ENCODE assay signal across 8 cellular contexts in the genomic region with DNA sequence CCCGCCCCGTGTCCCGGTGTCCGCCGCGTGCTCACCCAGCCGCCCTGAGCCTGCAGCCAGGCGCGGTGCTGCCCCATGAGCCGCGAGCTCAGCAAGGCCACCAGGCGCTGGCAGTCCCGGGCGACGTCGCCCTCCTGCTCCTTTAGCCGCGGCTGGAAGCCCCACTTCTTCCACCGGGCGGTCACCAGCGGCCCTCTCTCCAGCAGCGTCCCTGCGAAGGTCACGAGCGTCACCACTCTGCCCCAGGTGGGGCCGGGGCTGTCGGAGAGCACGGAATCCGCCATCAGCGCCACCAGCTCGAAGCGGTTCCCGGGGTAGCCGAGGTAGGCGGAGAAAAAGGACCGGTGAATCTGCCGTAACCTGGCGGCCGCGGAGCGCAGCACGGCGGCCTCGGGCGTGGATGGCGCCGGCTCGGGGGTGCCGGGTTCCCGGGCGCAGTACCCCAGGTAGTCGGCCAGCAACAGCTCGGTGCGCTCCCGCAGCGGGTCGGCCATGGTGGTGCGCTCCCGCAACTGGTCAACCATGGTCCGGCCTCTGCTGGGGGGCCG. TPM values are rescaled to one million over a fixed set of nuclear protein-coding genes. Genes with fewer than 3 reads are reported as not detected.
DNase-seq lines count a peak whose midpoint lies in the region; ATAC-seq and TF ChIP-seq lines count a peak whose summit lies in the region.

No MANE protein-coding gene starts in this region.

- peaks cover 8% of the 10 kb centered on the region; the same call in 1 of the 2 replicates for H3K27me3 ChIP-seq in GM23248 (replicated peaks; ENCODE audit: insufficient read depth)
- peaks cover 0 to 22% (median 0%) of the 10 kb centered on the region in 45 donors for H3K27me3 ChIP-seq in dorsolateral prefrontal cortex
- peaks cover 35% of the 10 kb centered on the region for H3K27me3 ChIP-seq in upper lobe of right lung

- H2AFZ ChIP-seq in GM23248, result peak overlapping the region; percentile 68

- POLR2A ChIA-PET in naive thymus-derived CD8-positive, alpha-beta T cell (lab: Charles Lee), result interaction anchor here (0.6 to 1.1 kb wide), 2 partner anchors 67 to 68 kb away, joined by 5 to 7 read pairs; no protein-coding TSS in a partner anchor

- peak overlapping the region in 1 of 10 donors; percentile 18 for H3K27ac Mint-ChIP-seq in naive thymus-derived CD8-positive, alpha-beta T cell

- TF ChIP-seq CTCF in dorsolateral prefrontal cortex (IDR thresholded peaks at IDR 0.05 in 54 of 56, conservative IDR thresholded peaks at IDR 0.05 in 2 of 56; ENCODE audit: low read depth in 1 of 56, partially characterized antibody in 56 of 56) (no peak), upper lobe of right lung (IDR thresholded peaks at IDR 0.05) (no peak)

- intact Hi-C loops in dorsolateral prefrontal cortex (cut with DNase I) (loop anchor here in 1 of 2 donors (5.0 kb wide), 1 partner anchor 35 kb away; no protein-coding TSS in a partner anchor), upper lobe of right lung (cut with DNase I) (no loop called here)

- H3K9me2 ChIP-seq in GM23248 (ENCODE audit: insufficient read depth), result no peaks in the 10 kb centered on the region

- no peak overlapping the region for H3K9ac ChIP-seq in GM23248

- 0 out of 2 replicates have a peak overlapping the region, but pooled peaks have one; percentile 19 for H3K4me3 ChIP-seq in GM23248
- H3K4me3 ChIP-seq in dorsolateral prefrontal cortex, result peak overlapping the region; percentile 28 to 71 (median 53)
- peak overlapping the region; percentile 45 for H3K4me3 ChIP-seq in upper lobe of right lung

- peaks cover 9% of the 10 kb centered on the region; the same call in 1 of the 2 replicates for H3F3A ChIP-seq in GM23248 (ENCODE audit: insufficient read depth)

- no peaks in the 10 kb centered on the region for H3K36me3 ChIP-seq in GM23248 (ENCODE audit: low read depth)
- no peaks in the 10 kb centered on the region for H3K36me3 ChIP-seq in upper lobe of right lung

- DNase-seq in GM23248, result peak; percentile 45
- DNase-seq in activated CD4-positive, alpha-beta T cell treated with anti-CD3 and anti-CD28 coated beads for 1 hour, result peak; percentile 20
- DNase-seq in dorsolateral prefrontal cortex, result peak in 2 of 10 donors; percentile 41 to 53
- DNase-seq in naive thymus-derived CD8-positive, alpha-beta T cell, result peak; percentile 15 to 69 (median 34)
- peak; percentile 73 for DNase-seq in upper lobe of right lung
- no peak for DNase-seq in ecto neural progenitor cell (ENCODE audit: low spot score)
- DNase-seq in COR-L47 (lab: John Stamatoyannopoulos, UW), result no peak
- no peak for DNase-seq in DMS114 treated with DMSO at 0.1 percent for 48 hours (lab: John Stamatoyannopoulos, UW; ENCODE audit: unreplicated experiment)

- H3K9me3 Mint-ChIP-seq in naive thymus-derived CD8-positive, alpha-beta T cell, result no peaks in the 10 kb centered on the region

- no peak overlapping the region for H3K27ac ChIP-seq in GM23248
- peak overlapping the region in 3 of 59 donors; percentile 8 to 37 (median 11) for H3K27ac ChIP-seq in dorsolateral prefrontal cortex
- no peak overlapping the region for H3K27ac ChIP-seq in upper lobe of right lung

- ATAC-seq in naive thymus-derived CD8-positive, alpha-beta T cell, result peak; percentile 88 to 89
- ATAC-seq in upper lobe of right lung, result peak; percentile 80

- H3K4me1 ChIP-seq in GM23248 (ENCODE audit: insufficient read depth), result no peaks in the 10 kb centered on the region
- H3K4me1 ChIP-seq in upper lobe of right lung, result peaks cover 9% of the 10 kb centered on the region

- in situ Hi-C loops in GM23248 (cut with MboI), result no loop called here

- H3K9me3 ChIP-seq in GM23248 (ENCODE audit: low read depth) (no peaks in the 10 kb centered on the region), upper lobe of right lung (no peaks in the 10 kb centered on the region)

- H3K27me3 Mint-ChIP-seq in naive thymus-derived CD8-positive, alpha-beta T cell, result peaks cover 7 to 37% (median 15%) of the 10 kb centered on the region in 5 donors

- H3K4me2 ChIP-seq in GM23248 (ENCODE audit: unreplicated experiment), result no peak overlapping the region

- H3K4me1 Mint-ChIP-seq in naive thymus-derived CD8-positive, alpha-beta T cell, result peaks cover 0 to 23% (median 11%) of the 10 kb centered on the region in 4 donors

- no peaks in the 10 kb centered on the region for H4K20me1 ChIP-seq in GM23248 (ENCODE audit: insufficient read depth)

- peaks cover 0 to 4% (median 0%) of the 10 kb centered on the region in 3 donors for H3K36me3 Mint-ChIP-seq in naive thymus-derived CD8-positive, alpha-beta T cell

- WGBS in GM23248 (ENCODE audit: low coverage in 1 of 2, low lambda C conversion rate in 2 of 2, missing lambda C conversion rate in 2 of 2), 2 experiments, result 27 to 28% methylated on average over 44 of the region's 61 CpGs

- H3K4me3 Mint-ChIP-seq in naive thymus-derived CD8-positive, alpha-beta T cell, result peak overlapping the region; percentile 10 to 82 (median 73)

- no peaks in the 10 kb centered on the region for H3K79me2 ChIP-seq in GM23248 (ENCODE audit: insufficient read depth)

RNA-seq across cellular contexts. Expression of a gene that starts 0.3 kb away (rescaled TPM):
- not detected in 2 replicates for total RNA-seq in GM23248 (2014; rRNA removed; shearing (Covaris generic))
- polyA plus RNA-seq in GM23248 (2016; fragmentation: Nextera tagmentation; extraction: Ambion mirVana), result not detected in 2 replicates
- total RNA-seq in dorsolateral prefrontal cortex (1 to 10 TPM in 36 of 120 experiments, under 1 TPM in 55, not detected in 29; 0.28 to 3.3 (median 0.89) TPM), upper lobe of right lung (not detected)
- total RNA-seq in naive thymus-derived CD8-positive, alpha-beta T cell, result under 1 TPM; 0.39 to 0.77 TPM
- not detected for polyA plus RNA-seq in naive thymus-derived CD8-positive, alpha-beta T cell

Comparison
In these comparisons a context has a peak if more than half of its experiments do, and no peak if none do; other contexts are left out.
1. DNase-seq: peak in GM23248 (single experiment), activated CD4-positive, alpha-beta T cell treated with anti-CD3 and anti-CD28 coated beads for 1 hour (single experiment), naive thymus-derived CD8-positive, alpha-beta T cell (10 of 10) and upper lobe of right lung (single experiment); none in ecto neural progenitor cell (single experiment), COR-L47 (single experiment) and DMS114 treated with DMSO at 0.1 percent for 48 hours (single experiment).
2. Peak in every context shown above with its lines, with median percentiles within 50 percentile points of each other: H3K4me3 ChIP-seq.